21 cellular contexts compared by ENCODE assay signal in the genomic region with DNA sequence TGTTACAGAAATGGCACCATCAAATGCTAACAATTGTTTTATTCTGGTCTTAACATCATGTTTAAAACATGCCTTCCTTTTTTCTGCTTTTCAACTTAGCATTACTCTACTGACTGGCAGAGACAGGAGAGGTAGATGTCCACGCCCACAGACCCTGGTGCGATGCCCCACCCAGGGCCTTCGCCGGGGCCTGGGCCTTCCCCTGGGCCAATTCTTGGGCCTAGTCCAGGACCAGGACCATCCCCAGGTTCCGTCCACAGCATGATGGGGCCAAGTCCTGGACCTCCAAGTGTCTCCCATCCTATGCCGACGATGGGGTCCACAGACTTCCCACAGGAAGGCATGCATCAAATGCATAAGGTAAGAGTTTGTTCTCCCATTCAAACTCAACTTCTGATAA.
"Had no signal": no experiment of that assay in that cellular context is flagged by ENCODE, and none has a peak within 500 bp of the region (broad histone marks: within the 10 kb centered on the region; RNA-seq: fewer than 3 reads in every experiment).

No MANE protein-coding gene starts in this region.

- H3K27me3 Mint-ChIP-seq: activated naive CD4-positive, alpha-beta T cell treated with anti-CD3 and anti-CD28 coated beads, Interleukin-2, amount 10 ng/mL, durations not matched to agents 7 days and 5 days; naive B cell; progenitor cell of endocrine pancreas had no signal

- FAIRE-seq: colon, keratinocyte had no signal

- H3K9me3 Mint-ChIP-seq: activated naive CD4-positive, alpha-beta T cell treated with anti-CD3 and anti-CD28 coated beads, Interleukin-2, amount 10 ng/mL, durations not matched to agents 7 days and 5 days; endodermal cell; naive B cell had no signal

- H3K4me1 Mint-ChIP-seq: endodermal cell had no signal

- DNase-seq: activated CD4-positive, alpha-beta T cell treated with anti-CD3 and anti-CD28 coated beads for 1 hour; activated CD8-positive, alpha-beta memory T cell treated with anti-CD3 and anti-CD28 coated beads, Interleukin-2, amount 50 U/mL, for 4 hours; activated effector memory CD4-positive, alpha-beta T cell treated with Interleukin-2 at 50 U/mL for 16 hours; activated naive CD4-positive, alpha-beta T cell treated with anti-CD3 and anti-CD28 coated beads, Interleukin-2, amount 10 ng/mL, durations not matched to agents 7 days and 5 days; activated T-cell treated with anti-CD3 and anti-CD28 coated beads, Interleukin-2, amount 50 U/mL, for 48 hours; brain microvascular endothelial cell; central memory CD4-positive, alpha-beta T cell; endodermal cell; head of caudate nucleus; hypothalamus; naive B cell; retina; sigmoid colon; stimulated activated CD4-positive, alpha-beta T cell treated with anti-CD3 and anti-CD28 coated beads, Interleukin-15, amount 100 ng/mL, for 24 hours; stimulated activated naive CD4-positive, alpha-beta T cell; SW 1271; T-helper 2 cell had no signal

- ATAC-seq: gastroesophageal sphincter had no signal

- H3K27ac Mint-ChIP-seq: activated naive CD4-positive, alpha-beta T cell treated with anti-CD3 and anti-CD28 coated beads, Interleukin-2, amount 10 ng/mL, durations not matched to agents 7 days and 5 days; endodermal cell; progenitor cell of endocrine pancreas had no signal

- H3K4me3 Mint-ChIP-seq: activated naive CD4-positive, alpha-beta T cell treated with anti-CD3 and anti-CD28 coated beads, Interleukin-2, amount 10 ng/mL, durations not matched to agents 7 days and 5 days; endodermal cell had no signal
